In genomic region chr18:13312515-13312914, GRCh38 we compare ENCODE assay signal across 20 cellular contexts.
DNase-seq lines count a peak whose midpoint lies in the region; ATAC-seq and TF ChIP-seq lines count a peak whose summit lies in the region.
"Had no signal": no experiment of that assay in that cellular context is flagged by ENCODE, and none has a peak within 500 bp of the region (broad histone marks: within the 10 kb centered on the region; RNA-seq: fewer than 3 reads in every experiment).

No MANE protein-coding gene starts in this region.

- no peaks in the 10 kb centered on the region for H3K27me3 Mint-ChIP-seq in activated naive CD4-positive, alpha-beta T cell treated with anti-CD3 and anti-CD28 coated beads, Interleukin-2, amount 10 ng/mL, durations not matched to agents 7 days and 5 days
- no peaks in the 10 kb centered on the region for H3K27me3 Mint-ChIP-seq in activated naive CD4-positive, alpha-beta T cell treated with anti-CD3 and anti-CD28 coated beads for 36 hours (ENCODE audit: low read depth)
- H3K27me3 Mint-ChIP-seq in CD4-positive, alpha-beta T cell = no peaks in the 10 kb centered on the region
- H3K27me3 Mint-ChIP-seq in T-cell = no peaks in the 10 kb centered on the region
- H3K27me3 Mint-ChIP-seq in osteocyte (ENCODE audit: unreplicated experiment) = no peaks in the 10 kb centered on the region

- DNase-seq in activated naive CD4-positive, alpha-beta T cell treated with anti-CD3 and anti-CD28 coated beads, Interleukin-2, amount 10 ng/mL, durations not matched to agents 7 days and 5 days = no peak
- no peak for DNase-seq in activated naive CD4-positive, alpha-beta T cell treated with anti-CD3 and anti-CD28 coated beads for 36 hours
- DNase-seq in CD4-positive, alpha-beta T cell = no peak
- DNase-seq in T-cell (no peak), osteocyte (ENCODE audit: extremely low spot score, unreplicated experiment) (peak; percentile 21), tibial nerve (ENCODE audit: low spot score in 2 of 2) (no peak)
- DNase-seq in stimulated activated naive CD4-positive, alpha-beta T cell (lab: John Stamatoyannopoulos, UW) = no peak
- DNase-seq: GM23248; H9; MM.1S; NCI-H2029; NCI-H446; NCI-H524 treated with DMSO at 0.1 percent for 48 hours; NCI-H82; NK-92 treated with Interleukin-12 subunit alpha and Interleukin-12 subunit beta, amount 100 ng/mL, for 24 hours; PC-9; SJCRH30 had no signal

- POLR2A ChIA-PET in CD4-positive, alpha-beta T cell (lab: Charles Lee) = no interaction called here
- POLR2A ChIA-PET in T-cell (lab: Charles Lee) = interaction anchor here in 1 of 2 donors (0.6 kb wide), 1 partner anchor 331 kb away, joined by 5 read pairs; no protein-coding TSS in a partner anchor

- ATAC-seq in CD4-positive, alpha-beta T cell (ENCODE audit: poor library complexity) = no peak
- ATAC-seq in T-cell (replicated peaks in 1 of 4) (no peak), GM18502 (IDR thresholded peaks at IDR 0.05; ENCODE audit: poor library complexity, unreplicated experiment) (no peak)
- ATAC-seq: Right ventricle myocardium inferior had no signal

- H3K36me3 ChIP-seq in tibial nerve = no peaks in the 10 kb centered on the region
- H3K36me3 ChIP-seq: SJCRH30 had no signal

- H3K4me1 Mint-ChIP-seq in activated naive CD4-positive, alpha-beta T cell treated with anti-CD3 and anti-CD28 coated beads, Interleukin-2, amount 10 ng/mL, durations not matched to agents 7 days and 5 days = peaks cover 39% of the 10 kb centered on the region
- H3K4me1 Mint-ChIP-seq in activated naive CD4-positive, alpha-beta T cell treated with anti-CD3 and anti-CD28 coated beads for 36 hours (ENCODE audit: low read depth) = peaks cover 40% of the 10 kb centered on the region
- peaks cover 50% of the 10 kb centered on the region for H3K4me1 Mint-ChIP-seq in CD4-positive, alpha-beta T cell (ENCODE audit: low read depth)
- H3K4me1 Mint-ChIP-seq in T-cell = peaks cover 43 to 53% (median 48%) of the 10 kb centered on the region in 3 donors
- H3K4me1 Mint-ChIP-seq in osteocyte (ENCODE audit: unreplicated experiment) = no peaks in the 10 kb centered on the region
- H3K4me1 Mint-ChIP-seq: H9 had no signal

- H3K36me3 Mint-ChIP-seq in activated naive CD4-positive, alpha-beta T cell treated with anti-CD3 and anti-CD28 coated beads, Interleukin-2, amount 10 ng/mL, durations not matched to agents 7 days and 5 days = peaks cover 28% of the 10 kb centered on the region
- peaks cover 10% of the 10 kb centered on the region for H3K36me3 Mint-ChIP-seq in activated naive CD4-positive, alpha-beta T cell treated with anti-CD3 and anti-CD28 coated beads for 36 hours (ENCODE audit: low read depth)
- H3K36me3 Mint-ChIP-seq in CD4-positive, alpha-beta T cell (ENCODE audit: low read depth) = peaks cover 10% of the 10 kb centered on the region
- H3K36me3 Mint-ChIP-seq in T-cell (peaks cover 13% of the 10 kb centered on the region), osteocyte (ENCODE audit: unreplicated experiment) (peaks cover 2% of the 10 kb centered on the region)

- H3K9me3 Mint-ChIP-seq in activated naive CD4-positive, alpha-beta T cell treated with anti-CD3 and anti-CD28 coated beads, Interleukin-2, amount 10 ng/mL, durations not matched to agents 7 days and 5 days = peaks cover 20% of the 10 kb centered on the region
- peaks cover 16% of the 10 kb centered on the region for H3K9me3 Mint-ChIP-seq in activated naive CD4-positive, alpha-beta T cell treated with anti-CD3 and anti-CD28 coated beads for 36 hours
- peaks cover 6% of the 10 kb centered on the region for H3K9me3 Mint-ChIP-seq in CD4-positive, alpha-beta T cell
- H3K9me3 Mint-ChIP-seq in T-cell = peaks cover 10 to 21% (median 16%) of the 10 kb centered on the region in 3 donors
- peaks cover 13% of the 10 kb centered on the region for H3K9me3 Mint-ChIP-seq in osteocyte (ENCODE audit: unreplicated experiment)

- no peaks in the 10 kb centered on the region for H3K27me3 ChIP-seq in CD4-positive, alpha-beta T cell (ENCODE audit: control insufficient read depth, insufficient read depth, low read length)
- no peaks in the 10 kb centered on the region for H3K27me3 ChIP-seq in tibial nerve
- H3K27me3 ChIP-seq: SJCRH30 had no signal

- no peak for TF ChIP-seq CTCF in CD4-positive, alpha-beta T cell (IDR thresholded peaks at IDR 0.05)
- no peak for TF ChIP-seq CTCF in osteocyte (IDR thresholded peaks at IDR 0.05)
- TF ChIP-seq CTCF in tibial nerve (IDR thresholded peaks at IDR 0.05) = no peak

- peaks cover 8% of the 10 kb centered on the region for H3K9me3 ChIP-seq in CD4-positive, alpha-beta T cell (ENCODE audit: control insufficient read depth, low read length)
- H3K9me3 ChIP-seq in tibial nerve = peaks cover 0 to 16% (median 2%) of the 10 kb centered on the region in 4 donors
- H3K9me3 ChIP-seq: SJCRH30 had no signal

- CTCF ChIA-PET in activated naive CD4-positive, alpha-beta T cell treated with anti-CD3 and anti-CD28 coated beads, Interleukin-2, amount 10 ng/mL, durations not matched to agents 7 days and 5 days (lab: Charles Lee) = no interaction called here
- CTCF ChIA-PET in activated naive CD4-positive, alpha-beta T cell treated with anti-CD3 and anti-CD28 coated beads for 36 hours (lab: Charles Lee) = no interaction called here
- CTCF ChIA-PET in CD4-positive, alpha-beta T cell (lab: Charles Lee) = no interaction called here
- CTCF ChIA-PET in T-cell (lab: Charles Lee) = no interaction called here

- H3K27ac Mint-ChIP-seq in activated naive CD4-positive, alpha-beta T cell treated with anti-CD3 and anti-CD28 coated beads, Interleukin-2, amount 10 ng/mL, durations not matched to agents 7 days and 5 days = peak overlapping the region; percentile 82
- H3K27ac Mint-ChIP-seq in activated naive CD4-positive, alpha-beta T cell treated with anti-CD3 and anti-CD28 coated beads for 36 hours = no peak overlapping the region
- peak overlapping the region; percentile 79 for H3K27ac Mint-ChIP-seq in CD4-positive, alpha-beta T cell
- H3K27ac Mint-ChIP-seq in T-cell = peak overlapping the region; percentile 85 to 92
- no peak overlapping the region for H3K27ac Mint-ChIP-seq in osteocyte (ENCODE audit: unreplicated experiment)
- H3K27ac Mint-ChIP-seq: CD14-positive monocyte, H9 had no signal

- TF ChIP-seq EP300 in tibial nerve (IDR thresholded peaks at IDR 0.05) = no peak

- no peak overlapping the region for H3K4me3 Mint-ChIP-seq in activated naive CD4-positive, alpha-beta T cell treated with anti-CD3 and anti-CD28 coated beads, Interleukin-2, amount 10 ng/mL, durations not matched to agents 7 days and 5 days
- no peak overlapping the region for H3K4me3 Mint-ChIP-seq in activated naive CD4-positive, alpha-beta T cell treated with anti-CD3 and anti-CD28 coated beads for 36 hours
- H3K4me3 Mint-ChIP-seq in CD4-positive, alpha-beta T cell = no peak overlapping the region
- H3K4me3 Mint-ChIP-seq in T-cell (peak overlapping the region in 1 of 3 donors; percentile 30), osteocyte (ENCODE audit: unreplicated experiment) (no peak overlapping the region)
- H3K4me3 Mint-ChIP-seq: CD14-positive monocyte, H9 had no signal

- H3K4me3 ChIP-seq in tibial nerve = no peak overlapping the region
- H3K4me3 ChIP-seq: GM23248, PC-9, SJCRH30 had no signal

- H3K27ac ChIP-seq in CD4-positive, alpha-beta T cell (ENCODE audit: low read depth, low read length) = no peak overlapping the region
- no peak overlapping the region for H3K27ac ChIP-seq in tibial nerve
- H3K27ac ChIP-seq: GM23248, PC-9, SJCRH30 had no signal

- no peak for TF ChIP-seq POLR2A in tibial nerve (IDR thresholded peaks at IDR 0.05)

- intact Hi-C loops in activated naive CD4-positive, alpha-beta T cell treated with anti-CD3 and anti-CD28 coated beads for 36 hours (cut with micrococcal nuclease) = loop anchor here (5.0 kb wide), 1 partner anchor 95 kb away; the partner anchor contains the start of gene LDLRAD4
- intact Hi-C loops in CD4-positive, alpha-beta T cell (cut with DNase I, micrococcal nuclease) = loop anchor here in 1 of 2 experiments (10.0 kb wide), 1 partner anchor 88 kb away; no protein-coding TSS in a partner anchor

- WGBS in tibial nerve, 2 donors = 95 to 96% methylated on average over 4 of the region's 4 CpGs

- no peaks in the 10 kb centered on the region for H3K4me1 ChIP-seq in tibial nerve
- H3K4me1 ChIP-seq: SJCRH30 had no signal

Comparison
In these comparisons a context has a peak if more than half of its experiments do, and no peak if none do; other contexts are left out.
1. H3K27ac Mint-ChIP-seq: peak in activated naive CD4-positive, alpha-beta T cell treated with anti-CD3 and anti-CD28 coated beads, Interleukin-2, amount 10 ng/mL, durations not matched to agents 7 days and 5 days (single experiment), CD4-positive, alpha-beta T cell (single experiment) and T-cell (2 of 2); none in activated naive CD4-positive, alpha-beta T cell treated with anti-CD3 and anti-CD28 coated beads for 36 hours (single experiment) and osteocyte (single experiment).